In genomic region chr11:125773516-125773915, GRCh38 we compare ENCODE assay signal across 16 cellular contexts. TPM values are rescaled to one million over a fixed set of nuclear protein-coding genes. Genes with fewer than 3 reads are reported as not detected.
"Had no signal": no experiment of that assay in that cellular context is flagged by ENCODE, and none has a peak within 500 bp of the region (broad histone marks: within the 10 kb centered on the region; RNA-seq: fewer than 3 reads in every experiment).

No MANE protein-coding gene starts in this region.

- H3K9me3 ChIP-seq: breast epithelium, lower lobe of right lung, spleen, suprapubic skin had no signal

- H3K4me2 ChIP-seq: neural progenitor cell had no signal

- H3K4me1 ChIP-seq: breast epithelium, lower lobe of right lung, neural progenitor cell, parathyroid adenoma, spleen, suprapubic skin had no signal

- H3K27me3 ChIP-seq: breast epithelium, neural progenitor cell, suprapubic skin had no signal

- H3K27ac ChIP-seq: breast epithelium, lower lobe of right lung, neural progenitor cell, parathyroid adenoma, spleen, suprapubic skin had no signal

- H2AFZ ChIP-seq: neural progenitor cell, parathyroid adenoma had no signal

- H3K4me3 ChIP-seq: breast epithelium, lower lobe of right lung, neural progenitor cell, spleen, suprapubic skin had no signal

- DNase-seq: activated CD4-positive, alpha-beta T cell treated with anti-CD3 and anti-CD28 coated beads, Interleukin-2, amount 50 U/mL, for 4 hours; activated effector memory CD4-positive, alpha-beta T cell treated with anti-CD3 and anti-CD28 coated beads, Interleukin-2, amount 50 U/mL, for 16 hours; activated T-cell treated with anti-CD3 and anti-CD28 coated beads, Interleukin-2, amount 50 U/mL, for 4 hours; effector CD4-positive, alpha-beta T cell; lower lobe of right lung; midbrain; spleen; stimulated activated CD4-positive, alpha-beta T cell treated with anti-CD3 and anti-CD28 coated beads, Interleukin-1b, Interleukin-23, amount 100 ng/mL, for 48 hours; stimulated activated naive CD4-positive, alpha-beta T cell treated with Interleukin-2 at 50 U/mL for 16 hours had no signal

- H3K9ac ChIP-seq: neural progenitor cell, parathyroid adenoma had no signal

- H3K36me3 ChIP-seq: breast epithelium, lower lobe of right lung, neural progenitor cell, spleen, suprapubic skin had no signal

- H3K79me2 ChIP-seq: parathyroid adenoma had no signal

RNA-seq across cellular contexts. Expression of gene PATE2, which starts 5.1 kb away (rescaled TPM):
- total RNA-seq: activated naive CD4-positive, alpha-beta T cell treated with anti-CD3 and anti-CD28 coated beads, Interleukin-2, amount 50 U/mL, for 72 hours; activated T-cell treated with anti-CD3 and anti-CD28 coated beads, Interleukin-2, amount 50 U/mL, for 4 hours; lower lobe of right lung; spleen; suprapubic skin had no signal
- polyA plus RNA-seq: endothelial cell of umbilical vein, spleen had no signal

RNA-seq across cellular contexts. Expression of gene PATE3, which starts 14.4 kb away (rescaled TPM):
- total RNA-seq: activated naive CD4-positive, alpha-beta T cell treated with anti-CD3 and anti-CD28 coated beads, Interleukin-2, amount 50 U/mL, for 72 hours; activated T-cell treated with anti-CD3 and anti-CD28 coated beads, Interleukin-2, amount 50 U/mL, for 4 hours; breast epithelium; endothelial cell of umbilical vein; glomerular endothelial cell; lower lobe of right lung; spleen; suprapubic skin had no signal
- polyA plus RNA-seq: endothelial cell of umbilical vein, spleen had no signal

RNA-seq across cellular contexts. Expression of gene PATE1, which starts 27.4 kb away (rescaled TPM):
- total RNA-seq: activated naive CD4-positive, alpha-beta T cell treated with anti-CD3 and anti-CD28 coated beads, Interleukin-2, amount 50 U/mL, for 72 hours; activated T-cell treated with anti-CD3 and anti-CD28 coated beads, Interleukin-2, amount 50 U/mL, for 4 hours; breast epithelium; endothelial cell of umbilical vein; glomerular endothelial cell; lower lobe of right lung; spleen; suprapubic skin had no signal
- polyA plus RNA-seq: endothelial cell of umbilical vein, spleen had no signal

RNA-seq across cellular contexts. Expression of gene PATE4, which starts 59.6 kb away (rescaled TPM):
- total RNA-seq: activated naive CD4-positive, alpha-beta T cell treated with anti-CD3 and anti-CD28 coated beads, Interleukin-2, amount 50 U/mL, for 72 hours; activated T-cell treated with anti-CD3 and anti-CD28 coated beads, Interleukin-2, amount 50 U/mL, for 4 hours; breast epithelium; endothelial cell of umbilical vein; glomerular endothelial cell; lower lobe of right lung; spleen; suprapubic skin had no signal
- polyA plus RNA-seq: endothelial cell of umbilical vein, spleen had no signal
